11 cellular contexts compared by ENCODE assay signal in genomic region chr6:77445214-77445613, GRCh38. TPM values are rescaled to one million over a fixed set of nuclear protein-coding genes. Genes with fewer than 3 reads are reported as not detected.
"Had no signal": no experiment of that assay in that cellular context is flagged by ENCODE, and none has a peak within 500 bp of the region (broad histone marks: within the 10 kb centered on the region; RNA-seq: fewer than 3 reads in every experiment).

No MANE protein-coding gene starts in this region.

- H3K4me2 ChIP-seq: GM23338 had no signal

- H3K27ac ChIP-seq: GM23248 had no signal

- H3K9ac ChIP-seq: GM23248 had no signal

- H3K4me3 ChIP-seq: GM23248, GM23338, HAP-1 had no signal

- ATAC-seq: GM23338, HCT116 had no signal

- DNase-seq: GM23248, GOT3, H7, H9, HCEC 1CT, HFFc6 had no signal

- H3K9me3 ChIP-seq: HAP-1 had no signal

- H3K4me3 Mint-ChIP-seq: GM23338, H9, HFFc6 had no signal

- H3K27ac Mint-ChIP-seq: GM23338, H9, HFFc6 had no signal

- H2AFZ ChIP-seq: GM23248, GM23338 had no signal

- H3K4me1 ChIP-seq: HAP-1 had no signal

- FAIRE-seq: H54 had no signal

- H3K9me3 Mint-ChIP-seq: GM23338, H9, HFFc6 had no signal

- H3K36me3 ChIP-seq: HAP-1 had no signal

RNA-seq across cellular contexts. Expression of gene HTR1B, which starts 18.1 kb away (rescaled TPM):
- total RNA-seq: GM23248, H4 had no signal
- polyA plus RNA-seq: GM23248 had no signal
